In genomic region chr14:46782281-46782680, GRCh38 we compare ENCODE assay signal across 25 cellular contexts.
"Had no signal": no experiment of that assay in that cellular context is flagged by ENCODE, and none has a peak within 500 bp of the region (broad histone marks: within the 10 kb centered on the region; RNA-seq: fewer than 3 reads in every experiment).

No MANE protein-coding gene starts in this region.

- H3K4me1 ChIP-seq: colonic mucosa, esophagus squamous epithelium, gastrocnemius medialis, heart right ventricle, left lung, lower lobe of right lung had no signal

- ATAC-seq: effector memory CD8-positive, alpha-beta T cell; esophagus mucosa; gastrocnemius medialis; heart right ventricle; left cardiac atrium; left lung; left ventricle myocardium superior; lower lobe of right lung had no signal

- H3K36me3 ChIP-seq: colonic mucosa, esophagus squamous epithelium, gastrocnemius medialis, heart right ventricle, left lung, lower lobe of right lung had no signal

- H3K27ac ChIP-seq: colonic mucosa, epithelial cell of prostate, esophagus squamous epithelium, gastrocnemius medialis, heart right ventricle, left lung, lower lobe of right lung had no signal

- H3K9me3 ChIP-seq: colonic mucosa, gastrocnemius medialis had no signal

- H3K27me3 ChIP-seq: colonic mucosa, esophagus squamous epithelium, gastrocnemius medialis, heart right ventricle, left lung had no signal

- H3K4me3 ChIP-seq: colonic mucosa, esophagus squamous epithelium, gastrocnemius medialis, heart right ventricle, left lung, lower lobe of right lung had no signal

- DNase-seq: colonic mucosa; cortex of kidney; effector CD8-positive, alpha-beta T cell; effector memory CD8-positive, alpha-beta T cell; endodermal cell; erythroblast; esophagus squamous epithelium; foreskin fibroblast; foreskin melanocyte; gastrocnemius medialis; glutamatergic neuron; head of caudate nucleus; heart right ventricle; hippocampal formation; left cardiac atrium; left lung; left ventricle myocardium superior; lower lobe of right lung; mesenchymal stem cell; midbrain had no signal

- FAIRE-seq: endometrium, islet of Langerhans, keratinocyte had no signal
